Comparison of ENCODE assay signal across 8 cellular contexts in the genomic region with DNA sequence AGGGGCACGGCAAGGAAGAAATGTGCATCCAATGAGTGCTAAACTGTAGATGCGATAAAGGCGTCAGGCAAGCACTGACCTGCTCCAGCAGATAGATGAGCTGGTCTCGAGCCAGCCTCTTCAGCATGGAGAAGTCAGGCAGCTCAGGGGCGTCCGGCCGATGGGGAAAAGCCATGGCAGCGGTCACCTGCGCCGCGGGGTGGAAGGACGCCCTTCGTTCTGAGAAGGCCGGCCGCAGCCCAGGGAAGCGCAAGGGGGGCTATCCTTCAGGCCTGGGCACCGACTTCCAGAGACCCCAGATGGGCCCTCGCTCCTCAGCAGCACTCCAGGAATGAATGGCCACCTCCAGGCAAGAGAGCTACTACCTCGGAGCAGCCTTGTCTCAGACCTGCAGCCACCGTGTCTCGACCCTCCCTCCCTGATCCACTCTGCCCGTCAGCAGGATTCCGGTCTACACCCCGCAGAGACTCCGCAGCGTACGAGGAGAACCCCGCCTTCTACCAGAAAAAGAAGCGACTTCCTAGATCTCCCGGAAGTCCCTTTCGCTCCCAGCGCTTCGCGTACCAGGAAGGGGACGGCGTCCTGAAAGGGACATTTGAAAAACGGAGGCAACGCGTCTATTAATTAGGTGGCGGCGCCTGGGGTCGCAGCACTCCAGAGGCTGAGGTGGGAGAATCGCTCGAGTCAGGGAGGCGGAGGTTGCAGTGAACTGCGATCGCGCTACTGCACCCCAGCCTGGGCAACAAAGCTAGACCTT. TPM values are rescaled to one million over a fixed set of nuclear protein-coding genes. Genes with fewer than 3 reads are reported as not detected.
DNase-seq lines count a peak whose midpoint lies in the region; ATAC-seq and TF ChIP-seq lines count a peak whose summit lies in the region.

TSS of gene VPS33B (minus strand) at position 520 of the 757 bp plus-strand sequence. CDS start at position 175, 345 bp downstream.

- POLR2A ChIA-PET in HEK293T (lab: Yijun Ruan, JAX) (interaction anchor here (0.6 to 2.4 kb wide), 17 partner anchors 9 to 314 kb away, joined by 3 to 13 read pairs (median 5); partner anchors contain the start of genes HDDC3, PRC1, RCCD1 and UNC45A), SK-N-SH (lab: Yijun Ruan, JAX) (interaction anchor here (0.6 to 1.7 kb wide), 6 partner anchors 11 to 243 kb away, joined by 3 to 7 read pairs (median 4); partner anchors contain the start of gene UNC45A)

- H3K4me2 ChIP-seq in SK-N-SH = peak within 1 kb of the TSS; percentile 93

- H3K9me3 ChIP-seq in ES-I3 (ENCODE audit: control insufficient read depth, insufficient read depth, low read length) = no peaks in the 10 kb centered on the region
- H3K9me3 ChIP-seq in SK-N-SH = no peaks in the 10 kb centered on the region
- no peaks in the 10 kb centered on the region for H3K9me3 ChIP-seq in testis

- WGBS in SK-N-SH (ENCODE audit: low lambda C conversion rate) = under 1% methylated on average over 37 of the region's 48 CpGs
- 1% methylated on average over 24 to 42 of the region's 48 CpGs for WGBS in testis, 2 donors

- intact Hi-C loops in testis (cut with DNase I; ENCODE audit: low total_unique reads) = no loop called here

- H3K4me1 ChIP-seq in ES-I3 (ENCODE audit: insufficient read depth, low read length) (no peaks in the 10 kb centered on the region), SK-N-SH (ENCODE audit: control insufficient read depth in 1 of 2, insufficient read depth in 2 of 2, low read depth in 1 of 2, low read length in 1 of 2) (peaks cover 4 to 10% of the 10 kb centered on the region in 2 experiments; a peak in 3 of 4 replicates), testis (peaks cover 12% of the 10 kb centered on the region)

- H3F3A ChIP-seq in SK-N-SH (replicated peaks; ENCODE audit: insufficient read depth) = peaks cover 5% of the 10 kb centered on the region

- no peak for TF ChIP-seq RAD21 in SK-N-SH (IDR thresholded peaks at IDR 0.05; ENCODE audit: low read length)

- ATAC-seq in omental fat pad (ENCODE audit: low FRiP score) = peak; percentile 81

- H4K20me1 ChIP-seq in SK-N-SH (ENCODE audit: insufficient read depth) = no peaks in the 10 kb centered on the region

- peak; percentile 80 for DNase-seq in HEK293T (ENCODE audit: extremely low spot score)
- DNase-seq in NB4 (ENCODE audit: low read depth) = peak; percentile 95
- DNase-seq in SK-N-SH = peak; percentile 85
- peak; percentile 76 for DNase-seq in activated naive CD4-positive, alpha-beta T cell treated with anti-CD3 and anti-CD28 coated beads, Interleukin-2, amount 50 U/mL, for 16 hours
- peak; percentile 81 for DNase-seq in glomerular visceral epithelial cell (ENCODE audit: extremely low spot score)
- DNase-seq in omental fat pad (ENCODE audit: low spot score) = peak; percentile 64
- DNase-seq in testis = peak; percentile 94

- H3K9ac ChIP-seq in ES-I3 (ENCODE audit: low read depth, low read length) (peak within 1 kb of the TSS; percentile 78), SK-N-SH (peak within 1 kb of the TSS; percentile 81)

- CTCF ChIA-PET in HEK293T (lab: Yijun Ruan, JAX) = interaction anchor here (0.6 to 3.5 kb wide), 4 partner anchors 11 to 226 kb away, joined by 3 to 13 read pairs (median 4); partner anchors contain the start of gene UNC45A
- CTCF ChIA-PET in SK-N-SH (lab: Yijun Ruan, JAX) = interaction anchor here (0.6 to 4.3 kb wide), 8 partner anchors 11 to 250 kb away, joined by 3 to 22 read pairs (median 3); partner anchors contain the start of genes HDDC3 and UNC45A

- TF ChIP-seq CTCF in NB4 (IDR thresholded peaks at IDR 0.05; ENCODE audit: low read depth, low read length) (no peak), SK-N-SH (IDR thresholded peaks at IDR 0.05) (no peak), omental fat pad (IDR thresholded peaks at IDR 0.05) (no peak), testis (IDR thresholded peaks at IDR 0.05) (no peak)

- peaks cover 54% of the 10 kb centered on the region for H3K79me2 ChIP-seq in SK-N-SH (ENCODE audit: insufficient read depth)

- H2AFZ ChIP-seq in SK-N-SH (ENCODE audit: low read depth) = peak within 1 kb of the TSS; percentile 98

- TF ChIP-seq EP300 in SK-N-SH (IDR thresholded peaks at IDR 0.05; ENCODE audit: borderline replicate concordance in 1 of 2, low read depth in 1 of 2, low read length in 1 of 2) = no peak

- TF ChIP-seq POLR2A in NB4 (IDR thresholded peaks at IDR 0.05; ENCODE audit: extremely low read depth, insufficient read length) (peak; percentile 56), testis (IDR thresholded peaks at IDR 0.05) (no peak)

- H3K36me3 ChIP-seq in ES-I3 (ENCODE audit: insufficient read depth, low read length) (no peaks in the 10 kb centered on the region; the same call in 1 of the 2 replicates), SK-N-SH (replicated peaks in 1 of 2; ENCODE audit: control insufficient read depth in 1 of 2, insufficient read depth in 2 of 2, low read length in 1 of 2) (peaks cover 4 to 7% of the 10 kb centered on the region in 2 experiments), testis (ENCODE audit: low read depth, missing control alignments) (no peaks in the 10 kb centered on the region)

- H3K27ac ChIP-seq in SK-N-SH (ENCODE audit: low read depth in 2 of 2, low read length in 1 of 2) (peak within 1 kb of the TSS; percentile 67 to 83), testis (peak within 1 kb of the TSS; percentile 2 to 51)

- no peaks in the 10 kb centered on the region for H3K9me2 ChIP-seq in SK-N-SH

- H3K27me3 ChIP-seq in SK-N-SH (ENCODE audit: insufficient read depth) (no peaks in the 10 kb centered on the region), testis (no peaks in the 10 kb centered on the region)

- H3K4me3 ChIP-seq in NB4 (ENCODE audit: low read depth, low read length) = peak within 1 kb of the TSS; percentile 97
- H3K4me3 ChIP-seq in SK-N-SH (ENCODE audit: low read depth in 2 of 2, low read length in 1 of 2) = peak within 1 kb of the TSS; percentile 88 to 97
- H3K4me3 ChIP-seq in testis = peak within 1 kb of the TSS; percentile 74 to 90

TF ChIP-seq in HEK293T, 16 proteins besides CTCF, POLR2A, EP300 and RAD21 (continues in another document):
- TF ChIP-seq HDGF (IDR thresholded peaks at IDR 0.05; ENCODE audit: borderline replicate concordance) (peak; percentile 64; the same call in 1 of the 2 replicates), FOXA1 (IDR thresholded peaks at IDR 0.05) (no peak), PKNOX1 (IDR thresholded peaks at IDR 0.05) (no peak), LEF1 (IDR thresholded peaks at IDR 0.05; ENCODE audit: borderline replicate concordance) (no peak), L3MBTL2 (conservative IDR thresholded peaks at IDR 0.05) (peak; percentile 45; the same call in 1 of the 2 replicates), ZNF384 (IDR thresholded peaks at IDR 0.05) (peak; percentile 96), ELF4 (IDR thresholded peaks at IDR 0.05) (peak; percentile 89), FOXK2 (IDR thresholded peaks at IDR 0.05) (no peak), CTBP1 (IDR thresholded peaks at IDR 0.05; ENCODE audit: borderline replicate concordance) (no peak), SP1 (IDR thresholded peaks at IDR 0.05) (no peak), FOXM1 (IDR thresholded peaks at IDR 0.05; ENCODE audit: borderline replicate concordance) (no peak), BHLHE40 (IDR thresholded peaks at IDR 0.05; ENCODE audit: borderline replicate concordance) (no peak), SUZ12 (IDR thresholded peaks at IDR 0.05) (no peak), ARNT (IDR thresholded peaks at IDR 0.05) (no peak), NFRKB (IDR thresholded peaks at IDR 0.05) (no peak)

TF ChIP-seq in SK-N-SH, 30 proteins besides CTCF, POLR2A, EP300 and RAD21 (continues in another document):
- TF ChIP-seq PBX3 (IDR thresholded peaks at IDR 0.05) (no peak), POLR2AphosphoS5 (IDR thresholded peaks at IDR 0.05; ENCODE audit: low read depth, low read length) (peak; percentile 80), ELF1 (IDR thresholded peaks at IDR 0.05) (peak; percentile 98), USF1 (IDR thresholded peaks at IDR 0.05; ENCODE audit: borderline replicate concordance, low read depth) (no peak), ZBTB33 (IDR thresholded peaks at IDR 0.05; ENCODE audit: borderline replicate concordance, low read depth) (peak; percentile 54; the same call in 1 of the 2 replicates), GABPA (IDR thresholded peaks at IDR 0.05; ENCODE audit: low read depth) (peak; percentile 90), TAF1 (IDR thresholded peaks at IDR 0.05; ENCODE audit: borderline replicate concordance, low read depth, low read length) (peak; percentile 80)

RNA-seq across cellular contexts. Expression of gene VPS33B, which starts in this region (rescaled TPM):
- 16.6 and 25.3 TPM in 2 replicates for polyA plus RNA-seq in SK-N-SH (2012; rRNA removed)
- polyA plus RNA-seq in SK-N-SH (2012; cell fraction: cytosol; rRNA removed) = 9.9 and 12.4 TPM in 2 replicates
- 63.5 and 71.2 TPM in 2 replicates for polyA plus RNA-seq in SK-N-SH (2012; cell fraction: nucleus; rRNA removed)
- total RNA-seq in omental fat pad = 10 to 100 TPM in 1 of 4 donors, 1 to 10 TPM in 3; 4.7 to 12.4 (median 8.0) TPM
- 10 to 100 TPM; 12.6 to 20.6 TPM for total RNA-seq in testis
- 16.9 TPM for polyA plus RNA-seq in testis (ENCODE audit: insufficient read depth, low read depth, low replicate concordance)

Comparison
In these comparisons a context has a peak if more than half of its experiments do, and no peak if none do; other contexts are left out.
1. Peak in every context shown above with its lines: DNase-seq, ATAC-seq, H3K4me3 ChIP-seq and H3K27ac ChIP-seq.